26 cellular contexts compared by ENCODE assay signal in genomic region chr11:71322192-71322735, GRCh38.
"Had no signal": no experiment of that assay in that cellular context is flagged by ENCODE, and none has a peak within 500 bp of the region (broad histone marks: within the 10 kb centered on the region; RNA-seq: fewer than 3 reads in every experiment).

No MANE protein-coding gene starts in this region.

- H3K4me2 ChIP-seq: KMS-11 had no signal

- DNase-seq: activated B cell treated with CpG ODN at 0.5 μM for 24 hours; activated CD4-positive, alpha-beta T cell treated with anti-CD3 and anti-CD28 coated beads for 1 hour; activated CD4-positive, alpha-beta T cell treated with anti-CD3 and anti-CD28 coated beads, Interleukin-2, amount 10 ng/mL, durations not matched to agents 24 days and 14 days; activated CD4-positive, alpha-beta T cell treated with anti-CD3 and anti-CD28 coated beads, Interleukin-2, amount 50 U/mL, for 48 hours; activated gamma-delta T cell treated with Interleukin-2 at 50 U/mL for 16 hours; activated naive CD4-positive, alpha-beta T cell treated with anti-CD3 and anti-CD28 coated beads, Interleukin-2, amount 50 U/mL, for 16 hours; activated naive CD8-positive, alpha-beta T cell treated with anti-CD3 and anti-CD28 coated beads, Interleukin-2, amount 10 ng/mL, durations not matched to agents 7 days and 5 days; activated T-cell treated with anti-CD3 and anti-CD28 coated beads for 4 hours; activated T-cell treated with anti-CD3 and anti-CD28 coated beads, Interleukin-2, amount 50 U/mL, for 48 hours; adrenal gland; anterior cingulate cortex; NCI-H1092; NCI-H1417; NCI-H2029; NCI-H2107; NCI-H2171 treated with DMSO at 0.1 percent for 48 hours; NCI-H226; NCI-H526 treated with DMSO at 0.1 percent for 48 hours; NK-92 treated with Interleukin-12 subunit alpha and Interleukin-12 subunit beta, amount 100 ng/mL, for 24 hours; OCI-M1; Right ventricle myocardium superior; T-helper 9 cell had no signal

- H3K4me3 ChIP-seq: adrenal gland, SJSA1 had no signal

- H3K9me3 ChIP-seq: SJSA1 had no signal

- H3K4me1 ChIP-seq: adrenal gland, SJSA1 had no signal

- H3K27ac ChIP-seq: adrenal gland, KMS-11, RWPE1, SJSA1 had no signal

- H3K27me3 ChIP-seq: adrenal gland, SJSA1 had no signal

- H3K9ac ChIP-seq: KMS-11 had no signal

- ATAC-seq: Panc1 had no signal

- H3K36me3 ChIP-seq: adrenal gland, SJSA1 had no signal
